Comparison of ENCODE assay signal across 20 cellular contexts in the genomic region with DNA sequence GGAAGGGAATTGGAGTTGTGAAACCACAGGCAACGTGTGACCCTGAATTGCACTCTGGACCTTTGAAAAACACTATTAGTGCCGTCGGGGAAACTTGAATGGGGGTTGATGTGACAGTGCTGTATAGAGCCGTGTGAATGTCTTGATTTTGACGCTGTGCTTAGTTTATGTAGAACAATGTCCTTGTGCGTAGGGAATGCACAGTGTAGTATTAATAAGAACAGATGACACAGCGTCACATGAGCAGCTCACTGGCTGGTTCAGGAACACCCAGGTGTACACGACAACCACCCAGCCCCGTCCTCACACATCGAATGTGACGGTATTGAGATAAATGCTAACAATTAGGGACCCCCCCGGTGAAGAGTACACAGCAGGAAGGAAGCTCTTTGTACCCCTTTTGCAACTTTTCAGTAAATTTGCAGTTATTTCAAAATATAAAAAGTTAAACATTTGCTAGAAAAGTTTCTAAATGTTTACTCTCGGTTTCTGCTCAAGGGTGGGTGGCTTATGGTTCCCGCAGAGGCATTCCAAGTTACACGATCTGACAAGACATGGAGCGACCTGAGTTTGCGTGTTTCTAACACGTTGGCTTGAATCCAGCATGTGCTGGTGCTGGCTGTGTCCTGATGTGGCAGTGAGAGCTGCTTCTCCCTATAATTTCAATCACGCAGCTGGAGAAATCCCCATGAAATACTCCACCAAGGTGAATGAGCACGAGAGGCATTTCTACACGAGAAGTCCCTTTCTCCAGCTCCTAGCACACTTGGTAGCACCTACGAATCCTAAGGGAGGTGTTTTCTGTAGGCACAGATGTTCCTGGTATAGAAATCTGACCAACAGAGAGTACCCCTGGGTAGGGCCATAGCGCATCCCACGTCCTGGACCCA.
"Had no signal": no experiment of that assay in that cellular context is flagged by ENCODE, and none has a peak within 500 bp of the region (broad histone marks: within the 10 kb centered on the region; RNA-seq: fewer than 3 reads in every experiment).

No MANE protein-coding gene starts in this region.

- H3K36me3 ChIP-seq: ascending aorta, right atrium auricular region, suprapubic skin had no signal

- H3K4me2 ChIP-seq: SK-N-SH, smooth muscle cell had no signal

- H3K9me2 ChIP-seq: SK-N-SH had no signal

- H3K4me1 Mint-ChIP-seq: activated naive CD8-positive, alpha-beta T cell treated with anti-CD3 and anti-CD28 coated beads, Interleukin-2, amount 50 U/mL, for 24 hours; T-cell had no signal

- H3K4me3 ChIP-seq: ascending aorta, lung, right atrium auricular region, smooth muscle cell, suprapubic skin had no signal

- DNase-seq: activated CD4-positive, alpha-beta T cell treated with anti-CD3 and anti-CD28 coated beads, Interleukin-2, amount 50 U/mL, for 1 hour; activated naive CD4-positive, alpha-beta T cell treated with Interleukin-2 at 50 U/mL for 16 hours; activated naive CD8-positive, alpha-beta T cell treated with anti-CD3 and anti-CD28 coated beads, Interleukin-2, amount 50 U/mL, for 24 hours; hippocampal formation; midbrain; naive B cell; SK-N-SH; stimulated activated CD4-positive, alpha-beta T cell treated with anti-CD3 and anti-CD28 coated beads, Interleukin-4, amount 100 ng/mL, for 4 hours; stimulated activated CD8-positive, alpha-beta memory T cell treated with anti-CD3 and anti-CD28 coated beads, Interleukin-4, amount 100 ng/mL, for 48 hours; stimulated activated naive CD8-positive, alpha-beta T cell treated with anti-CD3 and anti-CD28 coated beads, Interleukin-15, Interleukin-2, amounts not matched to agents 100 U/mL and 50 U/mL, for 24 hours; T-cell; T-helper 9 cell had no signal

- H3K4me1 ChIP-seq: ascending aorta, right atrium auricular region, suprapubic skin had no signal

- H3K36me3 Mint-ChIP-seq: naive B cell, T-cell, type B pancreatic cell had no signal

- H3K4me3 Mint-ChIP-seq: activated naive CD8-positive, alpha-beta T cell treated with anti-CD3 and anti-CD28 coated beads, Interleukin-2, amount 50 U/mL, for 24 hours; T-cell; type B pancreatic cell had no signal

- ATAC-seq: activated CD4-positive, CD25-positive, alpha-beta regulatory T cell treated with anti-CD3 and anti-CD28 coated beads, Interleukin-2, amount 50 U/mL, for 24 hours; activated naive CD8-positive, alpha-beta T cell treated with anti-CD3 and anti-CD28 coated beads, Interleukin-2, amount 50 U/mL, for 24 hours; esophagus mucosa; stimulated activated naive CD8-positive, alpha-beta T cell treated with anti-CD3 and anti-CD28 coated beads, Interleukin-15, Interleukin-2, amounts not matched to agents 100 U/mL and 50 U/mL, for 24 hours; T-cell had no signal

- H3K27me3 ChIP-seq: ascending aorta, right atrium auricular region, suprapubic skin had no signal

- H3K27ac ChIP-seq: ascending aorta, right atrium auricular region, suprapubic skin had no signal

- H3K9me3 Mint-ChIP-seq: activated naive CD8-positive, alpha-beta T cell treated with anti-CD3 and anti-CD28 coated beads, Interleukin-2, amount 50 U/mL, for 24 hours; naive B cell; T-cell; type B pancreatic cell had no signal

- H3K9me3 ChIP-seq: ascending aorta, right atrium auricular region, SK-N-SH, suprapubic skin had no signal

- H3K27ac Mint-ChIP-seq: activated naive CD8-positive, alpha-beta T cell treated with anti-CD3 and anti-CD28 coated beads, Interleukin-2, amount 50 U/mL, for 24 hours; T-cell; type B pancreatic cell had no signal
